In genomic region chr11:29343465-29344333, GRCh38 we compare ENCODE assay signal across 8 cellular contexts.
DNase-seq lines count a peak whose midpoint lies in the region; TF ChIP-seq lines count a peak whose summit lies in the region.

No MANE protein-coding gene starts in this region.

- no peaks in the 10 kb centered on the region for H3K9me3 ChIP-seq in AG04450 (ENCODE audit: control insufficient read depth, insufficient read depth, low read length)

- no peak overlapping the region for H3K4me3 ChIP-seq in AG04450 (ENCODE audit: low read depth, low read length)
- H3K4me3 ChIP-seq in H7 (ENCODE audit: insufficient read depth, low read depth, low read length), result no peak overlapping the region

- H3K27ac ChIP-seq in AG04450 (ENCODE audit: low read depth, low read length), result no peak overlapping the region

- peak; percentile 77 for TF ChIP-seq CTCF in AG04450 (IDR thresholded peaks at IDR 0.05; ENCODE audit: low read depth, low read length)
- TF ChIP-seq CTCF in GM12801 (IDR thresholded peaks at IDR 0.05; ENCODE audit: extremely low read depth, insufficient read length), result peak; percentile 84

- H3K27me3 ChIP-seq in AG04450 (ENCODE audit: control insufficient read depth, insufficient read depth, low read length) (no peaks in the 10 kb centered on the region), H7 (ENCODE audit: control insufficient read depth, insufficient read depth, low read length) (no peaks in the 10 kb centered on the region)

- POLR2A ChIA-PET in AG04450 (lab: Yijun Ruan, JAX), result no interaction called here

- CTCF ChIA-PET in AG04450 (lab: Charles Lee), result interaction anchor here (0.6 to 1.3 kb wide), 20 partner anchors 9 to 1845 kb away, joined by 3 to 6 read pairs (median 3); no protein-coding TSS in a partner anchor

- H3K36me3 ChIP-seq in H7 (replicated peaks; ENCODE audit: control insufficient read depth, insufficient read depth, low read length), result no peaks in the 10 kb centered on the region

- no peak for DNase-seq in AG04450 (ENCODE audit: low read depth, low spot score)
- peak; percentile 6 for DNase-seq in H7
- peak; percentile 31 to 37 for DNase-seq in Kasumi-1 (lab: John Stamatoyannopoulos, UW)
- DNase-seq in UCSD-AML1 (lab: John Stamatoyannopoulos, UW; ENCODE audit: unreplicated experiment), result peak; percentile 40
- DNase-seq in fibroblast of gingiva (ENCODE audit: low read depth), result peak; percentile 19
- DNase-seq in nucleus accumbens (lab: John Stamatoyannopoulos, UW), result peak in 43 of 56 donors; percentile 0 to 69 (median 15)
- DNase-seq in NCI-H510A treated with DMSO at 0.1 percent for 48 hours (lab: John Stamatoyannopoulos, UW), result no peak

Comparison
In these comparisons a context has a peak if more than half of its experiments do, and no peak if none do; other contexts are left out.
1. DNase-seq: peak in H7 (single experiment), Kasumi-1 (2 of 2), UCSD-AML1 (single experiment), fibroblast of gingiva (single experiment) and nucleus accumbens (43 of 56); none in AG04450 (single experiment) and NCI-H510A treated with DMSO at 0.1 percent for 48 hours (single experiment).